Comparison of ENCODE assay signal across 12 cellular contexts in the genomic region with DNA sequence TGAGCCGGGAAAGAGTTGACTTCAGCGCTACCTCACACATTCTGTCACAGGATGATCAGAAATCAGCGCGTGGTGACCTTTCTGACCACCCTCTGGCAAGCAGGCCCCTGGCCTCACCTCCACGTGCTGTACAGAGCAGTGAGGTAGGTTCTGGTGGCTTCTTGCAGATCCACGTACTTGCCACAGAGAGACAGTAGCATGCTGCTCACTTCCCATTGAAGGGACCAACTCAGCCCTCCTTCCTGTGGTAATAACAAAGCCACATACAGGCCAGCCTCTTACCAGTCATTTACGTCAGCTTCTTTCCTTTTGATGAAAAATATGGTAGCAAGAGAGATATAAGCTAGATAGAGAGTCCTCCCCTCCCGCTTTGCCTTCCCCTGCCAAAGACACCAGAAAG.
A peak's percentile ranks its signal among the peaks of the same experiment; 100 is the strongest.
DNase-seq lines count a peak whose midpoint lies in the region; ATAC-seq and TF ChIP-seq lines count a peak whose summit lies in the region.
"Had no signal": no experiment of that assay in that cellular context is flagged by ENCODE, and none has a peak within 500 bp of the region (broad histone marks: within the 10 kb centered on the region; RNA-seq: fewer than 3 reads in every experiment).

No MANE protein-coding gene starts in this region.

- H3K9me3 Mint-ChIP-seq in stimulated activated effector memory CD8-positive, alpha-beta T cell treated with anti-CD3 and anti-CD28 coated beads, Interleukin-12 subunit alpha, Interleukin-12 subunit beta, amount 100 ng/mL, for 72 hours: no peaks in the 10 kb centered on the region

- H3K27ac ChIP-seq in WERI-Rb-1: no peak overlapping the region

- no peak overlapping the region for H3K4me3 Mint-ChIP-seq in stimulated activated effector memory CD8-positive, alpha-beta T cell treated with anti-CD3 and anti-CD28 coated beads, Interleukin-12 subunit alpha, Interleukin-12 subunit beta, amount 100 ng/mL, for 72 hours

- peak; percentile 2 for DNase-seq in activated effector memory CD4-positive, alpha-beta T cell treated with Interleukin-2 at 50 U/mL for 16 hours
- DNase-seq in activated effector memory CD4-positive, alpha-beta T cell treated with anti-CD3 and anti-CD28 coated beads, Interleukin-2, amount 50 U/mL, for 16 hours: no peak
- DNase-seq in WERI-Rb-1: no peak
- peak; percentile 49 for DNase-seq in central memory CD4-positive, alpha-beta T cell
- DNase-seq in stimulated activated effector memory CD8-positive, alpha-beta T cell treated with anti-CD3 and anti-CD28 coated beads, Interleukin-12 subunit alpha, Interleukin-12 subunit beta, amount 100 ng/mL, for 72 hours (ENCODE audit: low spot score in 2 of 2): peak; percentile 4 to 52
- no peak for DNase-seq in SHP77 treated with DMSO at 0.1 percent for 48 hours (lab: John Stamatoyannopoulos, UW)
- no peak for DNase-seq in COR-L47 (lab: John Stamatoyannopoulos, UW)
- no peak for DNase-seq in NCI-H510A treated with DMSO at 0.1 percent for 48 hours (lab: John Stamatoyannopoulos, UW)
- DNase-seq: dorsolateral prefrontal cortex, GF-D8, NCI-H1105 had no signal

- 0 out of 2 replicates have a peak, but pooled peaks have one; percentile 31 for TF ChIP-seq CTCF in WERI-Rb-1 (IDR thresholded peaks at IDR 0.05; ENCODE audit: low read depth, low read length)

- ATAC-seq in stimulated activated effector memory CD8-positive, alpha-beta T cell treated with anti-CD3 and anti-CD28 coated beads, Interleukin-12 subunit alpha, Interleukin-12 subunit beta, amount 100 ng/mL, for 72 hours: peak; percentile 99
- ATAC-seq: left lobe of liver had no signal

- no peak overlapping the region for H3K4me3 ChIP-seq in WERI-Rb-1 (ENCODE audit: low read depth, low read length)
- H3K4me3 ChIP-seq: dorsolateral prefrontal cortex had no signal

- no peaks in the 10 kb centered on the region for H3K36me3 ChIP-seq in WERI-Rb-1

- H3K4me1 Mint-ChIP-seq in stimulated activated effector memory CD8-positive, alpha-beta T cell treated with anti-CD3 and anti-CD28 coated beads, Interleukin-12 subunit alpha, Interleukin-12 subunit beta, amount 100 ng/mL, for 72 hours: peaks cover 5% of the 10 kb centered on the region

- no peaks in the 10 kb centered on the region for H3K36me3 Mint-ChIP-seq in stimulated activated effector memory CD8-positive, alpha-beta T cell treated with anti-CD3 and anti-CD28 coated beads, Interleukin-12 subunit alpha, Interleukin-12 subunit beta, amount 100 ng/mL, for 72 hours

- H3K27ac Mint-ChIP-seq in stimulated activated effector memory CD8-positive, alpha-beta T cell treated with anti-CD3 and anti-CD28 coated beads, Interleukin-12 subunit alpha, Interleukin-12 subunit beta, amount 100 ng/mL, for 72 hours: no peak overlapping the region

- no peaks in the 10 kb centered on the region for H3K9me3 ChIP-seq in WERI-Rb-1 (ENCODE audit: severe bottlenecking)

- H3K27me3 ChIP-seq in WERI-Rb-1 (ENCODE audit: insufficient read depth, low read depth, severe bottlenecking): no peaks in the 10 kb centered on the region
- H3K27me3 ChIP-seq: dorsolateral prefrontal cortex had no signal

Comparison
In these comparisons a context has a peak if more than half of its experiments do, and no peak if none do; other contexts are left out.
1. DNase-seq: peak in activated effector memory CD4-positive, alpha-beta T cell treated with Interleukin-2 at 50 U/mL for 16 hours (single experiment), central memory CD4-positive, alpha-beta T cell (single experiment) and stimulated activated effector memory CD8-positive, alpha-beta T cell treated with anti-CD3 and anti-CD28 coated beads, Interleukin-12 subunit alpha, Interleukin-12 subunit beta, amount 100 ng/mL, for 72 hours (2 of 2); none in activated effector memory CD4-positive, alpha-beta T cell treated with anti-CD3 and anti-CD28 coated beads, Interleukin-2, amount 50 U/mL, for 16 hours (single experiment), WERI-Rb-1 (single experiment), SHP77 treated with DMSO at 0.1 percent for 48 hours (single experiment), COR-L47 (single experiment) and NCI-H510A treated with DMSO at 0.1 percent for 48 hours (single experiment).